Comparison of ENCODE assay signal across 21 cellular contexts in genomic region chrY:12546746-12547420, GRCh38.
"Had no signal": no experiment of that assay in that cellular context is flagged by ENCODE, and none has a peak within 500 bp of the region (broad histone marks: within the 10 kb centered on the region; RNA-seq: fewer than 3 reads in every experiment).

No MANE protein-coding gene starts in this region.

- DNase-seq: activated CD4-positive, alpha-beta memory T cell treated with anti-CD3 and anti-CD28 coated beads, Interleukin-2, amount 10 ng/mL, durations not matched to agents 7 days and 5 days; activated CD4-positive, CD25-positive, alpha-beta regulatory T cell treated with anti-CD3 and anti-CD28 coated beads, Interleukin-2, amount 50 U/mL, for 72 hours; activated CD8-positive, alpha-beta memory T cell treated with anti-CD3 and anti-CD28 coated beads, Interleukin-2, amount 50 U/mL, for 48 hours; activated naive CD4-positive, alpha-beta T cell; activated T-cell treated with anti-CD3 and anti-CD28 coated beads, Interleukin-2, amount 50 U/mL, for 72 hours; effector memory CD4-positive, alpha-beta T cell; foreskin keratinocyte; left cardiac atrium; lower lobe of right lung; pancreas; sigmoid colon; stimulated activated CD4-positive, alpha-beta T cell treated with anti-CD3 and anti-CD28 coated beads, Interleukin-12 subunit alpha, Interleukin-12 subunit beta, amount 100 ng/mL, for 4 hours; substantia nigra; T-cell; T-helper 9 cell; transverse colon had no signal

- H3K27ac ChIP-seq: foreskin keratinocyte, lower lobe of right lung, neural progenitor cell, pancreas, sigmoid colon, transverse colon, vagina had no signal

- H3K27me3 ChIP-seq: foreskin keratinocyte, neural progenitor cell, pancreas, sigmoid colon, transverse colon, vagina had no signal

- H3K9me3 Mint-ChIP-seq: activated CD4-positive, alpha-beta memory T cell treated with anti-CD3 and anti-CD28 coated beads, Interleukin-2, amount 10 ng/mL, durations not matched to agents 7 days and 5 days; mesothelial cell of epicardium; neural progenitor cell; T-cell had no signal

- H3K4me1 ChIP-seq: lower lobe of right lung, neural progenitor cell, pancreas, sigmoid colon, transverse colon, vagina had no signal

- H3K4me3 ChIP-seq: lower lobe of right lung, neural progenitor cell, pancreas, sigmoid colon, transverse colon, vagina had no signal

- H3K36me3 ChIP-seq: lower lobe of right lung, neural progenitor cell, pancreas, sigmoid colon, transverse colon, vagina had no signal

- ATAC-seq: foreskin keratinocyte; left cardiac atrium; lower lobe of right lung; pancreas; stimulated activated memory B cell treated with anti-CD40 and anti-IgM and Interleukin-4, amounts not matched to agents 10 μg/mL and 1 μg/mL and 100 μg/mL, for 72 hours; T-cell had no signal

- H3K27ac Mint-ChIP-seq: activated CD4-positive, alpha-beta memory T cell treated with anti-CD3 and anti-CD28 coated beads, Interleukin-2, amount 10 ng/mL, durations not matched to agents 7 days and 5 days; activated T-cell treated with anti-CD3 and anti-CD28 coated beads, Interleukin-2, amount 50 U/mL, for 72 hours; dendritic cell treated with granulocyte-macrophage colony-stimulating factor and Interleukin-4, amounts not matched to agents 40 ng/mL and 50 ng/mL, for 4 days; mesothelial cell of epicardium; neural progenitor cell; stimulated activated memory B cell treated with anti-CD40 and anti-IgM and Interleukin-4, amounts not matched to agents 10 μg/mL and 1 μg/mL and 100 μg/mL, for 72 hours; T-cell had no signal

- H3K4me2 ChIP-seq: neural progenitor cell had no signal

- H3K9me3 ChIP-seq: lower lobe of right lung, pancreas, sigmoid colon, transverse colon, vagina had no signal

- H2AFZ ChIP-seq: neural progenitor cell had no signal

- H3K4me3 Mint-ChIP-seq: activated CD4-positive, alpha-beta memory T cell treated with anti-CD3 and anti-CD28 coated beads, Interleukin-2, amount 10 ng/mL, durations not matched to agents 7 days and 5 days; dendritic cell treated with granulocyte-macrophage colony-stimulating factor and Interleukin-4, amounts not matched to agents 40 ng/mL and 50 ng/mL, for 4 days; mesothelial cell of epicardium; neural progenitor cell; stimulated activated memory B cell treated with anti-CD40 and anti-IgM and Interleukin-4, amounts not matched to agents 10 μg/mL and 1 μg/mL and 100 μg/mL, for 72 hours; T-cell had no signal

- H3K4me1 Mint-ChIP-seq: activated CD4-positive, alpha-beta memory T cell treated with anti-CD3 and anti-CD28 coated beads, Interleukin-2, amount 10 ng/mL, durations not matched to agents 7 days and 5 days; mesothelial cell of epicardium; neural progenitor cell; stimulated activated memory B cell treated with anti-CD40 and anti-IgM and Interleukin-4, amounts not matched to agents 10 μg/mL and 1 μg/mL and 100 μg/mL, for 72 hours had no signal

- H3K36me3 Mint-ChIP-seq: mesothelial cell of epicardium; neural progenitor cell; stimulated activated memory B cell treated with anti-CD40 and anti-IgM and Interleukin-4, amounts not matched to agents 10 μg/mL and 1 μg/mL and 100 μg/mL, for 72 hours; T-cell had no signal
